Comparison of ENCODE assay signal across 9 cellular contexts in the genomic region with DNA sequence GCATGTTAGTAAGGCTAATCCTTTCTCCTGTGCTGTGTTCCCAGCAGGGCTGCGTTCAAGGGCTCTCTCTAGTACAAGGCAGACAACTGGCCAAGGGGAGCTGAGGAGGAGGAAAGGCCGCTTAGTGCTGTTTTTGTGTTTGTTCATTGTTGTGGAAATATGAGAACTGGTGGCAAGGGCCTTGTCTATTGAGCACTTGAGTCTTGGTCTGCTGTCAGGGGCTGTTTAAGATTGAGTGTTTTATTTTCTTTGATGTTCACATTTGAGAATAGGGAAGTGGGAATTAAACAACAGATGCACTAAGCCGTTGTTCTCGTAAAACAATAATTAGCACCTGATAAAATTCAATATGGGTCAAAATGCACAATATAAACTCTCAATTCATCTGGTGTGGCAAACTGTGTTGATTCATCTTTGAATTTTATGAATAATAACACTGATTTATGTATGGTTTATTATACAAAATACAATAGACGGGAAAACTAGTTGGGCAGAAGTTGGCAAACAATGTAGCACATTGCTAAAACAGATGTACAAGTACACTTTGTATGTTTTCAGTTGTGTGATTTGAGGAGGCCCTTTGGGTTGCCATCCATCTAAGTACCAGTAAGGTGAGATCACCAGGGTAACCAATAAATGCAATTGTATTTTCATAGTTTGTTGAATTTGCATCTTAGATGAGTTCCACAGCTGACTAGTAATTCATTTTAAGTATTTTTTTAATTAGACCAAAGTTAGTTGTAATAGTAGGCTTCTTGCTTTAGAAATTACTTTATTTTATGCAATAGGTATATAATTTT.
DNase-seq lines count a peak whose midpoint lies in the region; ATAC-seq lines count a peak whose summit lies in the region.
"Had no signal": no experiment of that assay in that cellular context is flagged by ENCODE, and none has a peak within 500 bp of the region (broad histone marks: within the 10 kb centered on the region; RNA-seq: fewer than 3 reads in every experiment).

No MANE protein-coding gene starts in this region.

- peak; percentile 10 for ATAC-seq in GM18858 (IDR thresholded peaks at IDR 0.05; ENCODE audit: unreplicated experiment)
- peak; percentile 27 for ATAC-seq in HG02798 (IDR thresholded peaks at IDR 0.05; ENCODE audit: poor library complexity, unreplicated experiment)
- no peak for ATAC-seq in GM18873 (IDR thresholded peaks at IDR 0.05; ENCODE audit: low FRiP score, unreplicated experiment)

- DNase-seq in NCI-H2227 treated with DMSO at 0.1 percent for 48 hours (lab: John Stamatoyannopoulos, UW), result peak; percentile 83
- DNase-seq in midbrain (lab: John Stamatoyannopoulos, UW), result peak; percentile 53
- DNase-seq in GOT3 (lab: John Stamatoyannopoulos, UW), result no peak
- DNase-seq in activated CD4-positive, alpha-beta T cell treated with anti-CD3 and anti-CD28 coated beads for 1 hour, result no peak
- DNase-seq in activated CD8-positive, alpha-beta memory T cell treated with anti-CD3 and anti-CD28 coated beads for 24 hours, result no peak
- DNase-seq: amniotic stem cell had no signal

Comparison
In these comparisons a context has a peak if more than half of its experiments do, and no peak if none do; other contexts are left out.
1. DNase-seq: peak in NCI-H2227 treated with DMSO at 0.1 percent for 48 hours (single experiment) and midbrain (single experiment); none in GOT3 (single experiment), activated CD4-positive, alpha-beta T cell treated with anti-CD3 and anti-CD28 coated beads for 1 hour (single experiment) and activated CD8-positive, alpha-beta memory T cell treated with anti-CD3 and anti-CD28 coated beads for 24 hours (single experiment).